9 cellular contexts compared by ENCODE assay signal in the genomic region with DNA sequence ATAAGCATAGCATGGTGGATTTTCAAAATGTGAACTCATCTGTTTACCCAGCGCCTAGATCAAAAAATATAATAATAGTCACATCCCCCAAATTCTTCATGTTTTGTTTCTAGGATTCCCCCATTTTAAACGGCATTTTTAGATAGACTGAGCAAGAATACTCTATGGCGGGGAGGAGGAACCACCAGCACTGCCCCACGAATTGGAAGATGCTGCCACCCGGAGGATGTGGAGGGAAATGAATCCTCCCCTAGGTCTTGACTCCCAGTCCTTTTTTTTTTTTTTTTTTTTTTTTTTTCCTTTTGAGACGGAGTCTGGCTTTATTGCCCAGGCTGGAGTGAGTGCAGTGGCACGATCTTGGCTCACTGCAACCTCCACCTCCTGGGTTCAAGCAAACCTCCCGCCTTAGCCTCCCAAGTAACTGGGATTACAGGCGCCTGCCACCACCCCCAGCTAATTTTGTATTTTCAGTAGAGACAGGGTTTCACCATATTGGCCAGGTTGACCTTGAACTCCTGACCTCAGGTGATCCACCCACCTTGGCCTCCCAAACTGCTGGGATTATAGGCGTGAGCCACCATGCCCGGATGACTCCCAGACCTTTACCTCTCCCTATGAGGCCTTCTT. TPM values are rescaled to one million over a fixed set of nuclear protein-coding genes. Genes with fewer than 3 reads are reported as not detected.
A peak's percentile ranks its signal among the peaks of the same experiment; 100 is the strongest.
DNase-seq lines count a peak whose midpoint lies in the region; ATAC-seq and TF ChIP-seq lines count a peak whose summit lies in the region.
"Not testable (repeated sequence)": the region's sequence is repeated elsewhere in the genome, so short reads cannot be mapped to it uniquely, and the experiment has no call there.
"Had no signal": no experiment of that assay in that cellular context is flagged by ENCODE, and none has a peak within 500 bp of the region (broad histone marks: within the 10 kb centered on the region; RNA-seq: fewer than 3 reads in every experiment).

No MANE protein-coding gene starts in this region.

- not testable (repeated sequence) for H3K27me3 ChIP-seq in Peyer's patch

- H3K27ac ChIP-seq in Peyer's patch, result not testable (repeated sequence)

- H3K9me3 ChIP-seq in Peyer's patch, result not testable (repeated sequence)

- H3K4me3 ChIP-seq in NB4 (ENCODE audit: low read depth, low read length); Peyer's patch: not testable (repeated sequence)

- not testable (repeated sequence) for H3K36me3 ChIP-seq in Peyer's patch

- DNase-seq in AG09319 (ENCODE audit: extremely low read depth, low read depth) (peak; percentile 48), NB4 (ENCODE audit: low read depth) (peak; percentile 75), Peyer's patch (peak; percentile 55 to 92 (median 78)), ecto neural progenitor cell (ENCODE audit: low spot score) (peak; percentile 72), left kidney (ENCODE audit: low read depth, low spot score) (peak; percentile 95)
- peak; percentile 59 for DNase-seq in activated CD8-positive, alpha-beta memory T cell treated with anti-CD3 and anti-CD28 coated beads, Interleukin-2, amount 50 U/mL, for 4 hours
- peak; percentile 14 to 24 for DNase-seq in stimulated activated CD4-positive, alpha-beta T cell treated with anti-CD3 and anti-CD28 coated beads, Interleukin-1b, Interleukin-23, amount 100 ng/mL, for 1 hour (ENCODE audit: low read depth in 2 of 2)

- ATAC-seq in GM18909 (IDR thresholded peaks at IDR 0.05; ENCODE audit: poor library complexity, unreplicated experiment), result peak; percentile 68

- TF ChIP-seq POLR2A in NB4 (IDR thresholded peaks at IDR 0.05; ENCODE audit: extremely low read depth, insufficient read length); Peyer's patch (IDR thresholded peaks at IDR 0.05): not testable (repeated sequence)

- TF ChIP-seq CTCF in AG09319 (IDR thresholded peaks at IDR 0.05; ENCODE audit: low read depth, low read length) (peak; percentile 64), NB4 (IDR thresholded peaks at IDR 0.05; ENCODE audit: low read depth, low read length) (peak; percentile 53), Peyer's patch (IDR thresholded peaks at IDR 0.05) (peak in 5 of 6 experiments; percentile 7 to 75 (median 55))

- H3K4me1 ChIP-seq in Peyer's patch, result not testable (repeated sequence)

RNA-seq across cellular contexts. Expression of a gene that starts 7.5 kb away (rescaled TPM):
- total RNA-seq in Peyer's patch, result 10 to 100 TPM; 15.4 to 41.3 (median 25.2) TPM
- total RNA-seq: mesenteric fat pad had no signal

Comparison
In these comparisons a context has a peak if more than half of its experiments do, and no peak if none do; other contexts are left out.
1. DNase-seq: peak in every context shown above with its lines; median percentile 95 in left kidney; 78 in Peyer's patch; 75 in NB4; 72 in ecto neural progenitor cell; 59 in activated CD8-positive, alpha-beta memory T cell treated with anti-CD3 and anti-CD28 coated beads, Interleukin-2, amount 50 U/mL, for 4 hours; 48 in AG09319; 19 in stimulated activated CD4-positive, alpha-beta T cell treated with anti-CD3 and anti-CD28 coated beads, Interleukin-1b, Interleukin-23, amount 100 ng/mL, for 1 hour.